In the genomic region with DNA sequence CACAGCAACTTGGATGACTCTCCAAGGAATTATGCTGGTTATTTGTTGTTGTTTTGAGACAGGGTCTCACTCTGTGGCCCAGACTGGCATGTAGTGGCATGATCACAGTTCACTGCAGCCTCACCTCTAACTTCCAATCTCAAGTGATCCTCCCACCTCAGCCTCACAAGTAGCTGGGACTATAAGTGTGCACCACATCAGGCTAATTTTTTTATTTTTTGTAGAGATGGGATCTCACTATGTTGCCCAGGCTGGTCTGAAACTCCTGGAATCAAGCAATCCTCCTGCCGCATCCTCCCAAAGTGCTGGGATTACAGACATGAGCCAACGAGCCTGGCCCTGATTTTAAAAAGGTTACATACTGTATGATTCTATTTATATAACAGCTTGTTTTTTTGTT, we compare ENCODE assay signal across 2 cellular contexts.
TF ChIP-seq lines count a peak whose summit lies in the region.

No MANE protein-coding gene starts in this region.

TF ChIP-seq in HepG2, 621 proteins besides CTCF, POLR2A, EP300 and RAD21:
- TF ChIP-seq ZNF121 (CRISPR knock-in tag; IDR thresholded peaks at IDR 0.05): peak; percentile 73
- TF ChIP-seq SMAD9 (CRISPR knock-in tag; IDR thresholded peaks at IDR 0.05): no peak

TF ChIP-seq in K562, 482 proteins besides CTCF, POLR2A, EP300 and RAD21:
- TF ChIP-seq RBM25 (IDR thresholded peaks at IDR 0.05; ENCODE audit: low read depth, low read length, severe bottlenecking): peak; percentile 21
- TF ChIP-seq ZNF121 (CRISPR knock-in tag; conservative IDR thresholded peaks at IDR 0.05): peak; percentile 90
- no peak for TF ChIP-seq ZZZ3 (IDR thresholded peaks at IDR 0.05)
TF ChIP-seq in K562: peak in this region for 2.
